8 cellular contexts compared by ENCODE assay signal in genomic region chr7:2529161-2530075, GRCh38. TPM values are rescaled to one million over a fixed set of nuclear protein-coding genes. Genes with fewer than 3 reads are reported as not detected.
A peak's percentile ranks its signal among the peaks of the same experiment; 100 is the strongest.
DNase-seq lines count a peak whose midpoint lies in the region; ATAC-seq, FAIRE-seq and TF ChIP-seq lines count a peak whose summit lies in the region.

No MANE protein-coding gene starts in this region.

- TF ChIP-seq RAD21 in K562 (CRISPR knock-in tag; conservative IDR thresholded peaks at IDR 0.05 in 1 of 2, IDR thresholded peaks at IDR 0.05 in 1 of 2), result no peak
- TF ChIP-seq RAD21 in liver (IDR thresholded peaks at IDR 0.05), result no peak

- ATAC-seq in HG03066 (IDR thresholded peaks at IDR 0.05; ENCODE audit: low read depth, unreplicated experiment), result peak; percentile 52
- ATAC-seq in K562, result no peak
- ATAC-seq in HG03280 (IDR thresholded peaks at IDR 0.05; ENCODE audit: unreplicated experiment), result no peak

- H3K9ac ChIP-seq in K562 (ENCODE audit: insufficient read depth in 1 of 2, low read depth in 2 of 2, low read length in 2 of 2) (peak overlapping the region in 1 of 2 experiments; percentile 37; a peak in 2 of 4 replicates), liver (ENCODE audit: low read depth in 1 of 2, low read length in 2 of 2) (no peak overlapping the region)

- no peak overlapping the region for H3K4me3 ChIP-seq in K562
- H3K4me3 ChIP-seq in liver (ENCODE audit: low read depth in 1 of 3, low read length in 3 of 3), result no peak overlapping the region
- H3K4me3 ChIP-seq in tibial nerve, result no peak overlapping the region
- no peak overlapping the region for H3K4me3 ChIP-seq in HAP-1

- intact Hi-C loops in K562 (cut with micrococcal nuclease), result no loop called here

- in situ Hi-C loops in K562 (cut with MboI) (no loop called here), HAP-1 (cut with MboI; ENCODE audit: low sequenced_read_pairs) (no loop called here)

- TF ChIP-seq EP300 in K562 (IDR thresholded peaks at IDR 0.05; ENCODE audit: low read length), result no peak
- peak in 1 of 2 donors; percentile 42 for TF ChIP-seq EP300 in tibial nerve (IDR thresholded peaks at IDR 0.05)

- no peaks in the 10 kb centered on the region for H3K79me2 ChIP-seq in K562 (ENCODE audit: control insufficient read depth, insufficient read depth, low read length)

- no peak for TF ChIP-seq POLR2A in K562 (conservative IDR thresholded peaks at IDR 0.05)
- no peak for TF ChIP-seq POLR2A in tibial nerve (IDR thresholded peaks at IDR 0.05)

- H3K4me1 ChIP-seq in K562 (replicated peaks in 1 of 2; ENCODE audit: control insufficient read depth in 2 of 2, insufficient read depth in 2 of 2, low read length in 2 of 2), result peaks cover 25 to 70% of the 10 kb centered on the region in 2 experiments
- H3K4me1 ChIP-seq in liver (ENCODE audit: control insufficient read depth in 4 of 4, insufficient read depth in 4 of 4, low read length in 3 of 4), result peaks cover 0 to 8% (median under 1%) of the 10 kb centered on the region in 4 donors
- H3K4me1 ChIP-seq in tibial nerve, result peaks cover 0 to 75% (median 54%) of the 10 kb centered on the region in 4 donors
- peaks cover 6% of the 10 kb centered on the region for H3K4me1 ChIP-seq in HAP-1

- FAIRE-seq in K562 (lab: Jason Lieb, UNC), result no peak

- TF ChIP-seq CTCF in K562 (IDR thresholded peaks at IDR 0.05 in 2 of 3, conservative IDR thresholded peaks at IDR 0.05 in 1 of 3; ENCODE audit: insufficient read depth in 2 of 3, low read depth in 1 of 3, low read length in 3 of 3), result no peak
- TF ChIP-seq CTCF in liver (IDR thresholded peaks at IDR 0.05; ENCODE audit: low read depth, low read length, missing input control), result no peak
- TF ChIP-seq CTCF in tibial nerve (IDR thresholded peaks at IDR 0.05), result no peak

- H3K36me3 ChIP-seq in K562 (ENCODE audit: control insufficient read depth, insufficient read depth, low read length) (no peaks in the 10 kb centered on the region), liver (ENCODE audit: control insufficient read depth in 4 of 4, insufficient read depth in 3 of 4, low read depth in 1 of 4, low read length in 3 of 4) (no peaks in the 10 kb centered on the region), tibial nerve (peaks cover 0 to 18% (median 0%) of the 10 kb centered on the region in 3 donors), HAP-1 (replicated peaks) (peaks cover 4% of the 10 kb centered on the region)

- H3K27me3 ChIP-seq in K562 (ENCODE audit: control insufficient read depth in 2 of 2, insufficient read depth in 2 of 2, low read length in 2 of 2) (no peaks in the 10 kb centered on the region), liver (ENCODE audit: control insufficient read depth in 4 of 4, insufficient read depth in 4 of 4, low read length in 3 of 4) (no peaks in the 10 kb centered on the region), tibial nerve (peaks cover 0 to 9% of the 10 kb centered on the region in 2 donors), HAP-1 (ENCODE audit: low read depth) (no peaks in the 10 kb centered on the region)

- CTCF ChIA-PET in K562 (lab: Yijun Ruan, JAX; ENCODE audit: low intra/inter-chr PET ratio), result no interaction called here

- H4K20me1 ChIP-seq in K562 (replicated peaks; ENCODE audit: control insufficient read depth, insufficient read depth, low read length), result no peaks in the 10 kb centered on the region

- POLR2A ChIA-PET in K562 (lab: Yijun Ruan, JAX), result no interaction called here

- H3K9me1 ChIP-seq in K562 (ENCODE audit: control insufficient read depth, insufficient read depth, low read length), result no peaks in the 10 kb centered on the region

- 55% methylated on average over 24 of the region's 30 CpGs for WGBS in K562 (ENCODE audit: insufficient coverage, low coverage, missing lambda C conversion rate)
- WGBS in liver, result 61% methylated on average over 30 of the region's 30 CpGs
- WGBS in tibial nerve, 2 donors, result 23 to 32% methylated on average over 12 to 27 of the region's 30 CpGs

- H3K9me3 ChIP-seq in K562 (replicated peaks; ENCODE audit: control insufficient read depth, insufficient read depth, low read depth, low read length), result no peaks in the 10 kb centered on the region
- H3K9me3 ChIP-seq in liver (ENCODE audit: control insufficient read depth in 4 of 4, low read length in 3 of 4), result no peaks in the 10 kb centered on the region
- no peaks in the 10 kb centered on the region for H3K9me3 ChIP-seq in tibial nerve
- H3K9me3 ChIP-seq in HAP-1, result no peaks in the 10 kb centered on the region

- BruUV-seq in K562 (replicated peaks; lab: Mats Ljungman, UMichigan), result no TSS peak

- H3K27ac ChIP-seq in K562 (ENCODE audit: extremely low read depth, low read depth, low read length) (no peak overlapping the region; the same call in 2 of the 3 replicates), liver (ENCODE audit: low read depth in 1 of 2, low read length in 2 of 2) (peak overlapping the region; percentile 53 to 69), tibial nerve (peak overlapping the region in 3 of 4 donors; percentile 78 to 82 (median 80))

- H3K4me2 ChIP-seq in K562 (ENCODE audit: insufficient read depth, low read length), result no peak overlapping the region

- peak; percentile 90 for DNase-seq in GM03348 (ENCODE audit: low spot score)
- peak; percentile 73 for DNase-seq in SW480 (ENCODE audit: low spot score)
- no peak for DNase-seq in K562 (ENCODE audit: extremely low read depth in 1 of 4, low spot score in 3 of 4)
- peak; percentile 42 to 52 for DNase-seq in tibial nerve (ENCODE audit: low spot score in 2 of 2)
- DNase-seq in HAP-1 (ENCODE audit: low spot score in 2 of 2), result no peak

- no peak overlapping the region for H2AFZ ChIP-seq in K562 (ENCODE audit: low read depth, low read length)

RNA-seq across cellular contexts. Expression of gene LFNG, which starts 9.8 kb away (rescaled TPM):
- 0.76 and 4.3 TPM in 2 replicates for total RNA-seq in K562 (2011; cell fraction: chromatin; rRNA removed; ENCODE audit: low replicate concordance)
- 3.6 and 4.7 TPM in 2 replicates for total RNA-seq in K562 (2011; cell fraction: nucleolus; rRNA removed)
- 2.0 and 2.1 TPM in 2 replicates for total RNA-seq in K562 (2011; cell fraction: nucleoplasm; rRNA removed)
- total RNA-seq in K562 (2014; rRNA removed), result 0.49 and 0.73 TPM in 2 replicates
- total RNA-seq in K562 (2014; rRNA removed; fragmentation: Illumina TruSeq; extraction: Trizol), result 0.18 and 0.22 TPM in 2 replicates
- total RNA-seq in K562 (2015; rRNA removed; fragmentation: Illumina TruSeq; extraction: Trizol), result 0.25 and 0.30 TPM in 2 replicates
- total RNA-seq in K562 (2021), result 0.81 and 0.89 TPM in 2 replicates
- polyA plus RNA-seq in K562 (2011; rRNA removed), result 0.86 and 1.2 TPM in 2 replicates
- polyA plus RNA-seq in K562 (2011; cell fraction: cytosol; rRNA removed), result 1.4 and 2.5 TPM in 2 replicates
- 4.7 and 6.5 TPM in 2 replicates for polyA plus RNA-seq in K562 (2011; cell fraction: nucleus; rRNA removed)
- polyA plus RNA-seq in K562 (2012), result 0.43 and 0.47 TPM in 2 replicates
- 0.24 and 0.39 TPM in 2 replicates for polyA plus RNA-seq in K562 (2014; fragmentation: Illumina TruSeq; extraction: Trizol)
- polyA plus RNA-seq in K562 (2014; fragmentation: Nextera tagmentation; extraction: Ambion mirVana), result under 1 TPM in 1 of 2 experiments, not detected in 1; 0.03 TPM
- 0.25 and 0.28 TPM in 2 replicates for polyA plus RNA-seq in K562 (2014; rRNA removed)
- 0.45 and 0.49 TPM in 2 replicates for polyA minus RNA-seq in K562 (2011; rRNA and poly(A)+ RNA removed)
- 0.91 and 1.0 TPM in 2 replicates for polyA minus RNA-seq in K562 (2011; cell fraction: cytosol; rRNA and poly(A)+ RNA removed)
- polyA minus RNA-seq in K562 (2011; cell fraction: nucleus; rRNA and poly(A)+ RNA removed), result 3.6 and 3.8 TPM in 2 replicates
- total RNA-seq in liver, result 1 to 10 TPM; 2.8 to 2.9 TPM
- polyA plus RNA-seq in liver, result 1 to 10 TPM in 1 of 2 donors, under 1 TPM in 1; 0.22 to 2.4 TPM
- total RNA-seq in tibial nerve, result 10 to 100 TPM in 3 of 4 donors, 1 to 10 TPM in 1; 8.8 to 21.6 (median 11.3) TPM

RNA-seq across cellular contexts. Expression of gene BRAT1, which starts 25.9 kb away (rescaled TPM):
- 18.7 and 76.7 TPM in 2 replicates for total RNA-seq in K562 (2011; cell fraction: chromatin; rRNA removed; ENCODE audit: low replicate concordance)
- total RNA-seq in K562 (2011; cell fraction: nucleolus; rRNA removed), result 75.9 and 80.0 TPM in 2 replicates
- total RNA-seq in K562 (2011; cell fraction: nucleoplasm; rRNA removed), result 35.8 and 37.1 TPM in 2 replicates
- total RNA-seq in K562 (2014; rRNA removed) (48.2 and 53.8 TPM in 2 replicates), K562 (2014; rRNA removed; fragmentation: Illumina TruSeq; extraction: Trizol) (1.9 and 3.7 TPM in 2 replicates), K562 (2015; rRNA removed; fragmentation: Illumina TruSeq; extraction: Trizol) (14.6 and 17.4 TPM in 2 replicates), K562 (2021) (49.6 and 49.8 TPM in 2 replicates), liver (10 to 100 TPM; 16.5 to 20.7 TPM), tibial nerve (10 to 100 TPM; 38.0 to 72.9 (median 52.0) TPM)
- polyA plus RNA-seq in K562 (2011; rRNA removed) (10.5 and 23.7 TPM in 2 replicates), K562 (2014; fragmentation: Illumina TruSeq; extraction: Trizol) (5.8 and 20.3 TPM in 2 replicates), K562 (2014; fragmentation: Nextera tagmentation; extraction: Ambion mirVana) (under 1 TPM; 0.13 to 0.31 TPM), K562 (2014; rRNA removed) (35.3 and 39.1 TPM in 2 replicates), liver (10 to 100 TPM in 1 of 2 donors, 1 to 10 TPM in 1; 10.0 to 16.9 TPM)
- polyA plus RNA-seq in K562 (2011; cell fraction: cytosol; rRNA removed), result 14.1 and 48.2 TPM in 2 replicates
- 84.7 and 142 TPM in 2 replicates for polyA plus RNA-seq in K562 (2011; cell fraction: nucleus; rRNA removed)
- 37.7 and 38.8 TPM in 2 replicates for polyA plus RNA-seq in K562 (2012)
- polyA minus RNA-seq in K562 (2011; rRNA and poly(A)+ RNA removed), result 3.2 and 7.4 TPM in 2 replicates
- 27.3 and 27.9 TPM in 2 replicates for polyA minus RNA-seq in K562 (2011; cell fraction: cytosol; rRNA and poly(A)+ RNA removed)
- 22.2 and 25.0 TPM in 2 replicates for polyA minus RNA-seq in K562 (2011; cell fraction: nucleus; rRNA and poly(A)+ RNA removed)

RNA-seq across cellular contexts. Expression of gene IQCE, which starts 29.4 kb away (rescaled TPM):
- 26.8 and 52.1 TPM in 2 replicates for total RNA-seq in K562 (2011; cell fraction: chromatin; rRNA removed; ENCODE audit: low replicate concordance)
- total RNA-seq in K562 (2011; cell fraction: nucleolus; rRNA removed), result 20.3 and 21.5 TPM in 2 replicates
- total RNA-seq in K562 (2011; cell fraction: nucleoplasm; rRNA removed), result 22.9 and 30.8 TPM in 2 replicates
- 7.2 and 8.5 TPM in 2 replicates for total RNA-seq in K562 (2014; rRNA removed)
- total RNA-seq in K562 (2014; rRNA removed; fragmentation: Illumina TruSeq; extraction: Trizol), result 1.7 and 3.5 TPM in 2 replicates
- 3.7 and 4.2 TPM in 2 replicates for total RNA-seq in K562 (2015; rRNA removed; fragmentation: Illumina TruSeq; extraction: Trizol)
- 7.8 and 8.7 TPM in 2 replicates for total RNA-seq in K562 (2021)
- 3.2 and 5.0 TPM in 2 replicates for polyA plus RNA-seq in K562 (2011; rRNA removed)
- 2.3 and 3.0 TPM in 2 replicates for polyA plus RNA-seq in K562 (2011; cell fraction: cytosol; rRNA removed)
- 12.8 and 18.1 TPM in 2 replicates for polyA plus RNA-seq in K562 (2011; cell fraction: nucleus; rRNA removed)
- 5.3 and 7.0 TPM in 2 replicates for polyA plus RNA-seq in K562 (2012)
- 4.4 and 6.5 TPM in 2 replicates for polyA plus RNA-seq in K562 (2014; fragmentation: Illumina TruSeq; extraction: Trizol)
- polyA plus RNA-seq in K562 (2014; fragmentation: Nextera tagmentation; extraction: Ambion mirVana), result under 1 TPM; 0.18 to 0.28 TPM
- polyA plus RNA-seq in K562 (2014; rRNA removed), result 5.1 and 6.1 TPM in 2 replicates
- 3.7 and 4.7 TPM in 2 replicates for polyA minus RNA-seq in K562 (2011; rRNA and poly(A)+ RNA removed)
- 3.9 and 4.8 TPM in 2 replicates for polyA minus RNA-seq in K562 (2011; cell fraction: cytosol; rRNA and poly(A)+ RNA removed)
- polyA minus RNA-seq in K562 (2011; cell fraction: nucleus; rRNA and poly(A)+ RNA removed), result 5.5 and 5.9 TPM in 2 replicates
- total RNA-seq in liver, result 1 to 10 TPM; 2.6 to 5.9 TPM
- 1 to 10 TPM; 2.1 to 4.6 TPM for polyA plus RNA-seq in liver
- 10 to 100 TPM; 16.8 to 46.9 (median 26.9) TPM for total RNA-seq in tibial nerve

RNA-seq across cellular contexts. Expression of gene GRIFIN, which starts 53.2 kb away (rescaled TPM):
- not detected in 2 replicates for total RNA-seq in K562 (2011; cell fraction: chromatin; rRNA removed; ENCODE audit: low replicate concordance)
- total RNA-seq in K562 (2011; cell fraction: nucleolus; rRNA removed), result not detected in 2 replicates
- total RNA-seq in K562 (2011; cell fraction: nucleoplasm; rRNA removed), result not detected in 2 replicates
- not detected in 2 replicates for total RNA-seq in K562 (2014; rRNA removed)
- not detected in 2 replicates for total RNA-seq in K562 (2014; rRNA removed; fragmentation: Illumina TruSeq; extraction: Trizol)
- not detected in 2 replicates for total RNA-seq in K562 (2015; rRNA removed; fragmentation: Illumina TruSeq; extraction: Trizol)
- total RNA-seq in K562 (2021), result not detected in 2 replicates
- polyA plus RNA-seq in K562 (2011; rRNA removed), result not detected in 2 replicates
- not detected in 2 replicates for polyA plus RNA-seq in K562 (2011; cell fraction: cytosol; rRNA removed)
- polyA plus RNA-seq in K562 (2011; cell fraction: nucleus; rRNA removed), result not detected in 2 replicates
- polyA plus RNA-seq in K562 (2012), result not detected in 2 replicates
- polyA plus RNA-seq in K562 (2014; fragmentation: Illumina TruSeq; extraction: Trizol), result not detected in 2 replicates
- not detected for polyA plus RNA-seq in K562 (2014; fragmentation: Nextera tagmentation; extraction: Ambion mirVana)
- not detected in 2 replicates for polyA plus RNA-seq in K562 (2014; rRNA removed)
- polyA minus RNA-seq in K562 (2011; rRNA and poly(A)+ RNA removed), result not detected in 2 replicates
- not detected in 2 replicates for polyA minus RNA-seq in K562 (2011; cell fraction: cytosol; rRNA and poly(A)+ RNA removed)
- not detected in 2 replicates for polyA minus RNA-seq in K562 (2011; cell fraction: nucleus; rRNA and poly(A)+ RNA removed)
- not detected for total RNA-seq in liver
- polyA plus RNA-seq in liver, result not detected
- not detected for total RNA-seq in tibial nerve

Comparison
In these comparisons a context has a peak if more than half of its experiments do, and no peak if none do; other contexts are left out.
1. DNase-seq: peak in GM03348 (single experiment), SW480 (single experiment) and tibial nerve (2 of 2); none in K562 (0 of 4) and HAP-1 (0 of 2).